Comparison of ENCODE assay signal across 8 cellular contexts in genomic region chr11:35615911-35616900, GRCh38. TPM values are rescaled to one million over a fixed set of nuclear protein-coding genes. Genes with fewer than 3 reads are reported as not detected.
A peak's percentile ranks its signal among the peaks of the same experiment; 100 is the strongest.
DNase-seq lines count a peak whose midpoint lies in the region; ATAC-seq, FAIRE-seq and TF ChIP-seq lines count a peak whose summit lies in the region.

No MANE protein-coding gene starts in this region.

- H3K36me3 Mint-ChIP-seq in Calu3 (ENCODE audit: insufficient read depth, unreplicated experiment) = peaks cover 29% of the 10 kb centered on the region

- H3K27ac ChIP-seq in GM12878 (ENCODE audit: control insufficient read depth, insufficient read depth) = no peak overlapping the region
- no peak overlapping the region for H3K27ac ChIP-seq in upper lobe of right lung

- in situ Hi-C loops in GM12878 (cut with MboI) = loop anchor here (5.0 kb wide), 1 partner anchor 651 kb away; no protein-coding TSS in a partner anchor

- H3K4me2 ChIP-seq in GM12878 (ENCODE audit: control insufficient read depth, insufficient read depth) = no peak overlapping the region

- TF ChIP-seq POLR2A in GM12878 (IDR thresholded peaks at IDR 0.05; ENCODE audit: low read depth, low read length) = no peak

- H3K27me3 ChIP-seq in GM12878 (replicated peaks in 1 of 2; ENCODE audit: control insufficient read depth in 2 of 2, insufficient read depth in 2 of 2, low read length in 1 of 2) (no peaks in the 10 kb centered on the region; a peak in 2 of 4 replicates), upper lobe of right lung (peaks cover 26% of the 10 kb centered on the region)

- H3K9me3 ChIP-seq in GM12878 (replicated peaks; ENCODE audit: control insufficient read depth, insufficient read depth, low read length) = no peaks in the 10 kb centered on the region
- H3K9me3 ChIP-seq in upper lobe of right lung = no peaks in the 10 kb centered on the region

- H3K4me3 Mint-ChIP-seq in Calu3 (ENCODE audit: low read depth, unreplicated experiment) = peak overlapping the region; percentile 87

- no peaks in the 10 kb centered on the region for H3K9me3 Mint-ChIP-seq in Calu3 (ENCODE audit: low read depth, unreplicated experiment)

- H3K36me3 ChIP-seq in GM12878 (ENCODE audit: control insufficient read depth in 2 of 2, insufficient read depth in 2 of 2, low read length in 1 of 2) (no peaks in the 10 kb centered on the region), upper lobe of right lung (no peaks in the 10 kb centered on the region)

- CTCF ChIA-PET in Calu3 (lab: Charles Lee) = interaction anchor here (0.7 to 2.9 kb wide), 4 partner anchors 14 to 650 kb away, joined by 3 to 16 read pairs (median 6); no protein-coding TSS in a partner anchor
- CTCF ChIA-PET in GM12878 (lab: Yijun Ruan, JAX) = interaction anchor here (0.6 to 3.6 kb wide), 27 partner anchors 8 to 863 kb away, joined by 3 to 39 read pairs (median 4); no protein-coding TSS in a partner anchor

- H3K4me1 Mint-ChIP-seq in Calu3 (ENCODE audit: low read depth, unreplicated experiment) = peaks cover 33% of the 10 kb centered on the region

- TF ChIP-seq CTCF in Calu3 (IDR thresholded peaks at IDR 0.05; ENCODE audit: unreplicated experiment) (peak; percentile 45), GM12878 (IDR thresholded peaks at IDR 0.05 in 2 of 3, conservative IDR thresholded peaks at IDR 0.05 in 1 of 3; ENCODE audit: control insufficient read depth in 2 of 3, extremely low read depth in 1 of 3, insufficient read depth in 1 of 3, low read depth in 3 of 3, low read length in 3 of 3) (peak; percentile 53 to 75 (median 55); a peak in 4 of 6 replicates), upper lobe of right lung (IDR thresholded peaks at IDR 0.05) (peak; percentile 84), omental fat pad (IDR thresholded peaks at IDR 0.05) (no peak)

- no peak overlapping the region for H2AFZ ChIP-seq in GM12878 (ENCODE audit: control insufficient read depth, low read depth, low read length)

- POLR2A ChIA-PET in GM12878 (lab: Charles Lee) = interaction anchor here (0.6 kb wide), 1 partner anchor 206 kb away, joined by 3 read pairs; no protein-coding TSS in a partner anchor

- peak; percentile 22 for ATAC-seq in GM12878
- ATAC-seq in upper lobe of right lung = peak; percentile 44
- ATAC-seq in omental fat pad (ENCODE audit: low FRiP score) = no peak

- H3K4me3 ChIP-seq in GM12878 (no peak overlapping the region), upper lobe of right lung (no peak overlapping the region)

- DNase-seq in Calu3 (peak; percentile 30), HCEC 1CT (peak; percentile 74), NCI-H69 (lab: John Stamatoyannopoulos, UW) (peak; percentile 86), GM12878 (ENCODE audit: low read depth, low spot score) (no peak), kidney glomerular epithelial cell (lab: John Stamatoyannopoulos, UW) (peak; percentile 60), upper lobe of right lung (no peak), omental fat pad (ENCODE audit: low spot score) (no peak), GOT3 (lab: John Stamatoyannopoulos, UW) (no peak)

- peaks cover 34% of the 10 kb centered on the region for H3K27me3 Mint-ChIP-seq in Calu3 (ENCODE audit: unreplicated experiment)

- H4K20me1 ChIP-seq in GM12878 (ENCODE audit: control insufficient read depth, insufficient read depth) = no peaks in the 10 kb centered on the region

- FAIRE-seq in GM12878 (lab: Jason Lieb, UNC) = peak; percentile 95

- RAD21 ChIA-PET in GM12878 (lab: Charles Lee; ENCODE audit: unreplicated experiment) = interaction anchor here (0.6 to 5.0 kb wide), 5 partner anchors 205 to 650 kb away, joined by 3 to 41 read pairs (median 3); no protein-coding TSS in a partner anchor

- peaks cover 6% of the 10 kb centered on the region; the same call in 1 of the 2 replicates for H3K79me2 ChIP-seq in GM12878 (ENCODE audit: control insufficient read depth, insufficient read depth, low read length)

- H3K4me1 ChIP-seq in GM12878 (ENCODE audit: control insufficient read depth, insufficient read depth, low read length) = peaks cover 8% of the 10 kb centered on the region; the same call in 1 of the 2 replicates
- peaks cover 16% of the 10 kb centered on the region for H3K4me1 ChIP-seq in upper lobe of right lung

- peak; percentile 94 for TF ChIP-seq RAD21 in GM12878 (IDR thresholded peaks at IDR 0.05; ENCODE audit: insufficient read depth, low read depth, low read length)

- intact Hi-C loops in Calu3 (cut with micrococcal nuclease; ENCODE audit: unreplicated experiment) = loop anchor here (1.0 to 5.0 kb wide), 6 partner anchors 46 to 643 kb away; partner anchors contain the start of gene TRIM44
- intact Hi-C loops in GM12878 (cut with micrococcal nuclease; ENCODE audit: unreplicated experiment) = loop anchor here (1.0 to 10.0 kb wide), 10 partner anchors 100 to 650 kb away; partner anchors contain the start of gene LDLRAD3
- intact Hi-C loops in upper lobe of right lung (cut with DNase I) = loop anchor here (5.0 to 10.0 kb wide), 2 partner anchors 189 to 651 kb away; no protein-coding TSS in a partner anchor

- WGBS in GM12878 (ENCODE audit: insufficient coverage, insufficient replicate concordance, low lambda C conversion rate, missing lambda C conversion rate) = 20% methylated on average over 8 of the region's 8 CpGs

- BruUV-seq in Calu3 (replicated peaks; lab: Mats Ljungman, UMichigan) (no TSS peak), GM12878 (replicated peaks; lab: Mats Ljungman, UMichigan) (no TSS peak)

- H3K27ac Mint-ChIP-seq in Calu3 (ENCODE audit: unreplicated experiment) = no peak overlapping the region

- SMC1A ChIA-PET in GM12878 (lab: Charles Lee; ENCODE audit: uncharacterized antibody, unreplicated experiment) = interaction anchor here (0.8 to 3.1 kb wide), 15 partner anchors 10 to 650 kb away, joined by 3 to 18 read pairs (median 3); no protein-coding TSS in a partner anchor

- TF ChIP-seq EP300 in GM12878 (IDR thresholded peaks at IDR 0.05; ENCODE audit: borderline replicate concordance in 1 of 2, control insufficient read depth in 1 of 2, low read depth in 2 of 2, low read length in 2 of 2) = no peak

- H3K9ac ChIP-seq in GM12878 (ENCODE audit: control insufficient read depth, insufficient read depth, low read length) = no peak overlapping the region

TF ChIP-seq in GM12878, 131 proteins besides CTCF, POLR2A, EP300 and RAD21 (continues in another document):
- TF ChIP-seq CBX3 (IDR thresholded peaks at IDR 0.05; ENCODE audit: borderline replicate concordance, low read depth) = no peak
- TF ChIP-seq RCOR1 (conservative IDR thresholded peaks at IDR 0.05; ENCODE audit: low read depth, low read length) = no peak
- TF ChIP-seq YY1 (IDR thresholded peaks at IDR 0.05; ENCODE audit: low read depth, low read length) = peak; percentile 33; the same call in 1 of the 2 replicates
- TF ChIP-seq CHD1 (IDR thresholded peaks at IDR 0.05; ENCODE audit: low read depth, low read length) = no peak
- peak; percentile 87 for TF ChIP-seq SMC3 (IDR thresholded peaks at IDR 0.05; ENCODE audit: borderline replicate concordance, low read length)
- no peak for TF ChIP-seq SIX5 (IDR thresholded peaks at IDR 0.05; ENCODE audit: low read depth, low read length, severe bottlenecking)
- no peak for TF ChIP-seq SMAD1 (IDR thresholded peaks at IDR 0.05; ENCODE audit: low read depth, partially characterized antibody)

RNA-seq across cellular contexts. Expression of gene FJX1, which starts 2.1 kb away (rescaled TPM):
- total RNA-seq in Calu3 (2022) (19.1 and 19.8 TPM in 2 replicates), GM12878 (2014; rRNA removed) (19.3 and 23.4 TPM in 2 replicates), GM12878 (2014; rRNA removed; fragmentation: Illumina TruSeq; extraction: Trizol) (8.9 and 11.1 TPM in 2 replicates), GM12878 (2021) (25.9 and 26.1 TPM in 2 replicates), upper lobe of right lung (5.9 TPM), omental fat pad (10 to 100 TPM in 2 of 4 donors, 1 to 10 TPM in 2; 3.3 to 48.4 (median 9.4) TPM)
- 5.3 and 6.6 TPM in 2 replicates for total RNA-seq in GM12878 (2013; cell fraction: nucleolus; rRNA removed)
- 0.56 TPM for polyA plus RNA-seq in GM12878 (2011; ENCODE audit: low read depth)
- polyA plus RNA-seq in GM12878 (2011; rRNA removed) (1.4 and 1.7 TPM in 2 replicates), GM12878 (2014; fragmentation: Illumina TruSeq; extraction: Trizol) (5.3 and 8.7 TPM in 2 replicates), GM12878 (2014; fragmentation: Nextera tagmentation; extraction: Ambion mirVana) (10 to 100 TPM in 1 of 2 experiments, 1 to 10 TPM in 1; 4.2 to 10.6 TPM), GM12878 (2014; rRNA removed) (14.9 and 16.7 TPM in 2 replicates), GM12878 (2016; fragmentation: Nextera tagmentation; extraction: Ambion mirVana) (1 to 10 TPM; 3.9 to 9.3 TPM)
- polyA plus RNA-seq in GM12878 (2011; cell fraction: cytosol; rRNA removed) = 2.1 and 3.4 TPM in 2 replicates
- 4.1 and 5.3 TPM in 2 replicates for polyA plus RNA-seq in GM12878 (2011; cell fraction: nucleus; rRNA removed)
- 2.5 and 3.5 TPM in 2 replicates for polyA plus RNA-seq in GM12878 (2012)
- polyA minus RNA-seq in GM12878 (2011; rRNA and poly(A)+ RNA removed) = 1.1 and 1.2 TPM in 2 replicates
- 1.4 and 1.6 TPM in 2 replicates for polyA minus RNA-seq in GM12878 (2011; cell fraction: cytosol; rRNA and poly(A)+ RNA removed)
- polyA minus RNA-seq in GM12878 (2011; cell fraction: nucleus; rRNA and poly(A)+ RNA removed) = 2.5 and 5.0 TPM in 2 replicates

RNA-seq across cellular contexts. Expression of gene TRIM44, which starts 46.4 kb away (rescaled TPM):
- total RNA-seq in Calu3 (2022) = 71.3 and 78.2 TPM in 2 replicates
- total RNA-seq in GM12878 (2013; cell fraction: nucleolus; rRNA removed) = 41.8 and 42.1 TPM in 2 replicates
- total RNA-seq in GM12878 (2014; rRNA removed) = 17.8 and 18.6 TPM in 2 replicates
- total RNA-seq in GM12878 (2014; rRNA removed; fragmentation: Illumina TruSeq; extraction: Trizol) = 17.4 and 17.5 TPM in 2 replicates
- total RNA-seq in GM12878 (2021) = 51.2 and 54.5 TPM in 2 replicates
- 10.2 TPM for polyA plus RNA-seq in GM12878 (2011; ENCODE audit: low read depth)
- polyA plus RNA-seq in GM12878 (2011; rRNA removed) = 86.4 and 93.0 TPM in 2 replicates
- polyA plus RNA-seq in GM12878 (2011; cell fraction: cytosol; rRNA removed) = 55.2 and 67.9 TPM in 2 replicates
- 112 and 116 TPM in 2 replicates for polyA plus RNA-seq in GM12878 (2011; cell fraction: nucleus; rRNA removed)
- polyA plus RNA-seq in GM12878 (2012) = 16.1 and 27.8 TPM in 2 replicates
- polyA plus RNA-seq in GM12878 (2014; fragmentation: Illumina TruSeq; extraction: Trizol) = 53.0 and 61.9 TPM in 2 replicates
- 1 to 10 TPM; 6.7 to 8.9 TPM for polyA plus RNA-seq in GM12878 (2014; fragmentation: Nextera tagmentation; extraction: Ambion mirVana)
- polyA plus RNA-seq in GM12878 (2014; rRNA removed) = 25.8 and 27.1 TPM in 2 replicates
- polyA plus RNA-seq in GM12878 (2016; fragmentation: Nextera tagmentation; extraction: Ambion mirVana) = 10 to 100 TPM; 29.4 to 40.1 TPM
- polyA minus RNA-seq in GM12878 (2011; rRNA and poly(A)+ RNA removed) = 82.1 and 117 TPM in 2 replicates
- 22.2 and 23.4 TPM in 2 replicates for polyA minus RNA-seq in GM12878 (2011; cell fraction: cytosol; rRNA and poly(A)+ RNA removed)
- polyA minus RNA-seq in GM12878 (2011; cell fraction: nucleus; rRNA and poly(A)+ RNA removed) = 10.6 and 15.8 TPM in 2 replicates
- total RNA-seq in upper lobe of right lung = 67.2 TPM
- total RNA-seq in omental fat pad = 10 to 100 TPM; 47.3 to 64.0 (median 52.1) TPM

Comparison
In these comparisons a context has a peak if more than half of its experiments do, and no peak if none do; other contexts are left out.
1. DNase-seq: peak in Calu3 (single experiment), HCEC 1CT (single experiment), NCI-H69 (single experiment) and kidney glomerular epithelial cell (single experiment); none in GM12878 (single experiment), upper lobe of right lung (single experiment), omental fat pad (single experiment) and GOT3 (single experiment).
2. CTCF ChIP-seq: peak in Calu3 (single experiment), GM12878 (3 of 3) and upper lobe of right lung (single experiment); none in omental fat pad (0 of 3).